31 cellular contexts compared by ENCODE assay signal in genomic region chr10:36277459-36277858, GRCh38.
"Had no signal": no experiment of that assay in that cellular context is flagged by ENCODE, and none has a peak within 500 bp of the region (broad histone marks: within the 10 kb centered on the region; RNA-seq: fewer than 3 reads in every experiment).

No MANE protein-coding gene starts in this region.

- H3K4me3 Mint-ChIP-seq: activated B cell treated with CpG ODN at 0.5 μM for 24 hours; activated CD4-positive, alpha-beta memory T cell treated with anti-CD3 and anti-CD28 coated beads for 36 hours; activated CD4-positive, alpha-beta T cell treated with anti-CD3 and anti-CD28 coated beads, Interleukin-2, amount 10 ng/mL, durations not matched to agents 24 days and 14 days; activated CD8-positive, alpha-beta T cell treated with anti-CD3 and anti-CD28 coated beads for 36 hours; activated naive CD4-positive, alpha-beta T cell treated with anti-CD3 and anti-CD28 coated beads, Interleukin-2, amount 10 ng/mL, durations not matched to agents 7 days and 5 days; activated naive CD4-positive, alpha-beta T cell treated with anti-CD3 and anti-CD28 coated beads, Interleukin-2, amount 50 U/mL, for 24 hours; activated naive CD8-positive, alpha-beta T cell treated with anti-CD3 and anti-CD28 coated beads for 36 hours; activated T-cell treated with anti-CD3 and anti-CD28 coated beads, Interleukin-2, amount 50 U/mL, for 24 hours; T-helper 1 cell treated with Interleukin-12 subunit alpha and Interleukin-12 subunit beta and Interleukin-4 antibody, amounts not matched to agents 30 μg/mL and 1 μg/mL, for 36 hours; T-helper 2 cell treated with Interferon-gamma antibody and Interleukin-4, amounts not matched to agents 5 μg/mL and 100 μg/mL, for 36 hours had no signal

- ATAC-seq: activated CD8-positive, alpha-beta T cell treated with anti-CD3 and anti-CD28 coated beads for 36 hours; body of pancreas had no signal

- H3K27ac Mint-ChIP-seq: activated B cell treated with CpG ODN at 0.5 μM for 24 hours; activated CD4-positive, alpha-beta memory T cell treated with anti-CD3 and anti-CD28 coated beads for 36 hours; activated CD4-positive, alpha-beta T cell treated with anti-CD3 and anti-CD28 coated beads, Interleukin-2, amount 10 ng/mL, durations not matched to agents 24 days and 14 days; activated CD8-positive, alpha-beta T cell treated with anti-CD3 and anti-CD28 coated beads for 36 hours; activated naive CD4-positive, alpha-beta T cell treated with anti-CD3 and anti-CD28 coated beads, Interleukin-2, amount 10 ng/mL, durations not matched to agents 7 days and 5 days; activated naive CD4-positive, alpha-beta T cell treated with anti-CD3 and anti-CD28 coated beads, Interleukin-2, amount 50 U/mL, for 24 hours; activated naive CD8-positive, alpha-beta T cell treated with anti-CD3 and anti-CD28 coated beads for 36 hours; activated T-cell treated with anti-CD3 and anti-CD28 coated beads, Interleukin-2, amount 50 U/mL, for 24 hours; activated T-helper 2 cell treated with anti-CD3 and anti-CD28 coated beads, Interferon-gamma antibody, Interleukin-2, Interleukin-4, amounts not matched to agents 10 μg/mL and 5 μg/mL and 100 μg/mL, durations not matched to agents 14 hours and 24 hours and 36 hours; T-helper 1 cell treated with Interleukin-12 subunit alpha and Interleukin-12 subunit beta and Interleukin-4 antibody, amounts not matched to agents 30 μg/mL and 1 μg/mL, for 36 hours; T-helper 2 cell treated with Interferon-gamma antibody and Interleukin-4, amounts not matched to agents 5 μg/mL and 100 μg/mL, for 36 hours had no signal

- H3K4me3 ChIP-seq: adrenal gland, body of pancreas, breast epithelium had no signal

- DNase-seq: activated B cell treated with CpG ODN at 0.5 μM for 24 hours; activated CD4-positive, alpha-beta memory T cell treated with anti-CD3 and anti-CD28 coated beads for 36 hours; activated CD4-positive, alpha-beta T cell treated with anti-CD3 and anti-CD28 coated beads for 4 hours; activated CD4-positive, alpha-beta T cell treated with anti-CD3 and anti-CD28 coated beads, Interleukin-2, amount 10 ng/mL, durations not matched to agents 24 days and 14 days; activated CD4-positive, alpha-beta T cell treated with anti-CD3 and anti-CD28 coated beads, Interleukin-2, amount 50 U/mL, for 1 hour; activated CD4-positive, alpha-beta T cell treated with anti-CD3 and anti-CD28 coated beads, Interleukin-2, amount 50 U/mL, for 4 hours; activated CD4-positive, CD25-positive, alpha-beta regulatory T cell treated with anti-CD3 and anti-CD28 coated beads, Interleukin-2, amount 50 U/mL, for 72 hours; activated CD8-positive, alpha-beta memory T cell treated with anti-CD3 and anti-CD28 coated beads, Interleukin-2, amount 50 U/mL, for 4 hours; activated CD8-positive, alpha-beta T cell treated with anti-CD3 and anti-CD28 coated beads for 36 hours; activated effector memory CD4-positive, alpha-beta T cell treated with Interleukin-2 at 50 U/mL for 16 hours; activated gamma-delta T cell; activated naive CD4-positive, alpha-beta T cell treated with anti-CD3 and anti-CD28 coated beads, Interleukin-2, amount 10 ng/mL, durations not matched to agents 7 days and 5 days; activated naive CD4-positive, alpha-beta T cell treated with Interleukin-2 at 50 U/mL for 16 hours; activated naive CD8-positive, alpha-beta T cell treated with anti-CD3 and anti-CD28 coated beads for 36 hours; activated T-cell treated with anti-CD3 and anti-CD28 coated beads, Interleukin-2, amount 50 U/mL, for 24 hours; activated T-cell treated with anti-CD3 and anti-CD28 coated beads, Interleukin-2, amount 50 U/mL, for 48 hours; adrenal gland; amniotic stem cell; aorta; body of pancreas; brain microvascular endothelial cell; central memory CD4-positive, alpha-beta T cell; T-helper 1 cell; T-helper 2 cell; T-helper 9 cell had no signal

- H3K27ac ChIP-seq: adrenal gland, body of pancreas, brain microvascular endothelial cell, breast epithelium, VCaP had no signal

- H3K27me3 Mint-ChIP-seq: activated B cell treated with CpG ODN at 0.5 μM for 24 hours; activated CD4-positive, alpha-beta memory T cell treated with anti-CD3 and anti-CD28 coated beads for 36 hours; activated CD4-positive, alpha-beta T cell treated with anti-CD3 and anti-CD28 coated beads, Interleukin-2, amount 10 ng/mL, durations not matched to agents 24 days and 14 days; activated CD8-positive, alpha-beta T cell treated with anti-CD3 and anti-CD28 coated beads for 36 hours; activated naive CD4-positive, alpha-beta T cell treated with anti-CD3 and anti-CD28 coated beads, Interleukin-2, amount 10 ng/mL, durations not matched to agents 7 days and 5 days; activated naive CD4-positive, alpha-beta T cell treated with anti-CD3 and anti-CD28 coated beads, Interleukin-2, amount 50 U/mL, for 24 hours; activated naive CD8-positive, alpha-beta T cell treated with anti-CD3 and anti-CD28 coated beads for 36 hours; activated T-cell treated with anti-CD3 and anti-CD28 coated beads, Interleukin-2, amount 50 U/mL, for 24 hours had no signal

- H3K4me1 Mint-ChIP-seq: activated B cell treated with CpG ODN at 0.5 μM for 24 hours; activated CD4-positive, alpha-beta T cell treated with anti-CD3 and anti-CD28 coated beads, Interleukin-2, amount 10 ng/mL, durations not matched to agents 24 days and 14 days; activated naive CD4-positive, alpha-beta T cell treated with anti-CD3 and anti-CD28 coated beads, Interleukin-2, amount 10 ng/mL, durations not matched to agents 7 days and 5 days; activated naive CD4-positive, alpha-beta T cell treated with anti-CD3 and anti-CD28 coated beads, Interleukin-2, amount 50 U/mL, for 24 hours; activated naive CD8-positive, alpha-beta T cell treated with anti-CD3 and anti-CD28 coated beads for 36 hours had no signal

- H3K9me3 ChIP-seq: adrenal gland, body of pancreas had no signal

- H3K4me1 ChIP-seq: adrenal gland, body of pancreas, breast epithelium had no signal

- H3K27me3 ChIP-seq: adrenal gland, body of pancreas, brain microvascular endothelial cell, breast epithelium had no signal

- H3K36me3 Mint-ChIP-seq: activated CD4-positive, alpha-beta memory T cell treated with anti-CD3 and anti-CD28 coated beads for 36 hours; activated naive CD4-positive, alpha-beta T cell treated with anti-CD3 and anti-CD28 coated beads, Interleukin-2, amount 10 ng/mL, durations not matched to agents 7 days and 5 days; activated naive CD4-positive, alpha-beta T cell treated with anti-CD3 and anti-CD28 coated beads, Interleukin-2, amount 50 U/mL, for 24 hours; activated naive CD8-positive, alpha-beta T cell treated with anti-CD3 and anti-CD28 coated beads for 36 hours had no signal

- H3K36me3 ChIP-seq: adrenal gland, brain microvascular endothelial cell, breast epithelium had no signal
